Comparison of ENCODE assay signal across 8 cellular contexts in genomic region chr1:203216274-203217138, GRCh38. TPM values are rescaled to one million over a fixed set of nuclear protein-coding genes. Genes with fewer than 3 reads are reported as not detected.
DNase-seq lines count a peak whose midpoint lies in the region; ATAC-seq and TF ChIP-seq lines count a peak whose summit lies in the region.

No MANE protein-coding gene starts in this region.

- H3K27me3 ChIP-seq in BJ (ENCODE audit: control insufficient read depth, insufficient read depth, low read length) = peaks cover 8% of the 10 kb centered on the region; the same call in 1 of the 2 replicates

- CTCF ChIA-PET in BJ (lab: Yijun Ruan, JAX) = interaction anchor here (0.5 to 13.0 kb wide), 43 partner anchors 8 to 535 kb away, joined by 3 to 282 read pairs (median 7); partner anchors contain the start of genes ADORA1, CHIT1 and MYBPH

- peak; percentile 64 for TF ChIP-seq CTCF in BJ (IDR thresholded peaks at IDR 0.05; ENCODE audit: insufficient read depth, low read depth, low read length)
- peak; percentile 62 for TF ChIP-seq CTCF in HFF-Myc (IDR thresholded peaks at IDR 0.05; ENCODE audit: low read depth, low read length, missing control alignments)

- no peak overlapping the region for H3K4me3 ChIP-seq in BJ (ENCODE audit: low read depth, low read length)
- H3K4me3 ChIP-seq in HFF-Myc (replicated peaks; ENCODE audit: low read depth, low read length) = no peak overlapping the region

- H3K36me3 ChIP-seq in BJ (ENCODE audit: control insufficient read depth, insufficient read depth, low read length) = no peaks in the 10 kb centered on the region

- DNase-seq in BJ (ENCODE audit: low read depth) = no peak
- peak; percentile 37 for DNase-seq in HFF-Myc (ENCODE audit: extremely low read depth, low read depth)
- DNase-seq in NCI-H748 (lab: John Stamatoyannopoulos, UW; ENCODE audit: unreplicated experiment) = peak; percentile 55
- DNase-seq in activated CD4-positive, alpha-beta T cell treated with anti-CD3 and anti-CD28 coated beads, Interleukin-2, amount 50 U/mL, for 48 hours = peak; percentile 45 to 56
- peak; percentile 15 for DNase-seq in effector CD8-positive, alpha-beta T cell (lab: John Stamatoyannopoulos, UW)
- DNase-seq in lung microvascular endothelial cell (ENCODE audit: low read depth in 2 of 2) = peak; percentile 75 to 82
- DNase-seq in stimulated activated CD8-positive, alpha-beta memory T cell treated with anti-CD3 and anti-CD28 coated beads, Interleukin-2, amount 100 ng/mL, for 1 hour (ENCODE audit: low read depth in 2 of 2) = peak; percentile 18

- POLR2A ChIA-PET in BJ (lab: Charles Lee) = no interaction called here

- no peak for ATAC-seq in HG02759 (IDR thresholded peaks at IDR 0.05; ENCODE audit: unreplicated experiment)

RNA-seq across cellular contexts. Expression of gene CHIT1, which starts 13.0 kb away (rescaled TPM):
- not detected in 2 replicates for polyA plus RNA-seq in BJ (2011; rRNA removed)
- not detected in 2 replicates for polyA minus RNA-seq in BJ (2011; rRNA and poly(A)+ RNA removed)
- total RNA-seq in lung microvascular endothelial cell = not detected in 2 replicates

RNA-seq across cellular contexts. Expression of gene CHI3L1, which starts 30.0 kb away (rescaled TPM):
- 0.10 and 0.20 TPM in 2 replicates for polyA plus RNA-seq in BJ (2011; rRNA removed)
- not detected in 2 replicates for polyA minus RNA-seq in BJ (2011; rRNA and poly(A)+ RNA removed)
- not detected in 2 replicates for total RNA-seq in lung microvascular endothelial cell

RNA-seq across cellular contexts. Expression of gene MYBPH, which starts 40.9 kb away (rescaled TPM):
- polyA plus RNA-seq in BJ (2011; rRNA removed) = not detected in 2 replicates
- not detected in 2 replicates for polyA minus RNA-seq in BJ (2011; rRNA and poly(A)+ RNA removed)
- total RNA-seq in lung microvascular endothelial cell = not detected in 2 replicates
